ENCODE assay signal across 22 cellular contexts in genomic region chr6:127475135-127475822, GRCh38. TPM values are rescaled to one million over a fixed set of nuclear protein-coding genes. Genes with fewer than 3 reads are reported as not detected.
DNase-seq lines count a peak whose midpoint lies in the region; ATAC-seq, FAIRE-seq and TF ChIP-seq lines count a peak whose summit lies in the region.
"Had no signal": no experiment of that assay in that cellular context is flagged by ENCODE, and none has a peak within 500 bp of the region (broad histone marks: within the 10 kb centered on the region; RNA-seq: fewer than 3 reads in every experiment).

No MANE protein-coding gene starts in this region.

- no peak overlapping the region for H3K4me3 Mint-ChIP-seq in activated CD8-positive, alpha-beta T cell treated with anti-CD3 and anti-CD28 coated beads for 36 hours
- H3K4me3 Mint-ChIP-seq in activated CD8-positive, alpha-beta T cell treated with anti-CD3 and anti-CD28 coated beads, Interleukin-2, amount 10 ng/mL, durations not matched to agents 7 days and 5 days, result no peak overlapping the region
- H3K4me3 Mint-ChIP-seq in stimulated activated naive CD8-positive, alpha-beta T cell treated with anti-CD3 and anti-CD28 coated beads, Interleukin-15, amount 100 ng/mL, for 72 hours, result no peak overlapping the region
- H3K4me3 Mint-ChIP-seq: B cell had no signal

- no peak overlapping the region for H3K14ac ChIP-seq in H1 (ENCODE audit: insufficient read length)

- H2BK15ac ChIP-seq in H1 (ENCODE audit: low read length), result no peak overlapping the region

- H3K27me3 ChIP-seq in H1 (replicated peaks in 1 of 4; ENCODE audit: control insufficient read depth in 3 of 4, extremely low read depth in 1 of 4, insufficient read depth in 3 of 4, low read length in 3 of 4), result no peaks in the 10 kb centered on the region

- no peaks in the 10 kb centered on the region; a peak in 2 of 7 replicates for H3K4me1 ChIP-seq in H1 (replicated peaks in 1 of 4; ENCODE audit: control insufficient read depth in 3 of 4, insufficient read depth in 4 of 4, low read length in 3 of 4)

- no peak overlapping the region for H2BK120ac ChIP-seq in H1 (replicated peaks; ENCODE audit: low read depth, low read length)

- no peak for TF ChIP-seq POLR2A in H1 (IDR thresholded peaks at IDR 0.05; ENCODE audit: control extremely low read depth in 1 of 2, low read depth in 2 of 2, low read length in 2 of 2)

- intact Hi-C loops in activated CD8-positive, alpha-beta T cell treated with anti-CD3 and anti-CD28 coated beads for 36 hours (cut with micrococcal nuclease), result no loop called here

- FAIRE-seq in H1 (lab: Jason Lieb, UNC) (no peak), D721Med (lab: Jason Lieb, UNC) (no peak)
- FAIRE-seq: GM12891, RCC 7860 had no signal

- POLR2A ChIA-PET in activated CD8-positive, alpha-beta T cell treated with anti-CD3 and anti-CD28 coated beads for 36 hours (lab: Charles Lee), result no interaction called here
- POLR2A ChIA-PET in activated CD8-positive, alpha-beta T cell treated with anti-CD3 and anti-CD28 coated beads, Interleukin-2, amount 10 ng/mL, durations not matched to agents 7 days and 5 days (lab: Charles Lee), result no interaction called here
- POLR2A ChIA-PET in H1 (lab: Charles Lee; ENCODE audit: partially characterized antibody), result interaction anchor here (1.0 kb wide), 1 partner anchor 8 kb away, joined by 4 read pairs; no protein-coding TSS in a partner anchor

- no peak for TF ChIP-seq EP300 in H1 (IDR thresholded peaks at IDR 0.05; ENCODE audit: borderline replicate concordance in 1 of 2, low read depth in 2 of 2, low read length in 2 of 2)

- no peaks in the 10 kb centered on the region for H3K79me2 ChIP-seq in H1 (ENCODE audit: control insufficient read depth in 1 of 2, insufficient read depth in 2 of 2, low read length in 2 of 2)

- peaks cover 6% of the 10 kb centered on the region for H3K9me3 Mint-ChIP-seq in activated CD8-positive, alpha-beta T cell treated with anti-CD3 and anti-CD28 coated beads for 36 hours
- H3K9me3 Mint-ChIP-seq in activated CD8-positive, alpha-beta T cell treated with anti-CD3 and anti-CD28 coated beads, Interleukin-2, amount 10 ng/mL, durations not matched to agents 7 days and 5 days (ENCODE audit: insufficient read depth), result no peaks in the 10 kb centered on the region
- peaks cover 0 to 12% of the 10 kb centered on the region in 2 donors for H3K9me3 Mint-ChIP-seq in stimulated activated naive CD8-positive, alpha-beta T cell treated with anti-CD3 and anti-CD28 coated beads, Interleukin-15, amount 100 ng/mL, for 72 hours

- 0 out of 2 replicates have a peak overlapping the region, but pooled peaks have one; percentile 23 for H3K27ac ChIP-seq in H1 (ENCODE audit: low read depth, low read length)

- H3K18ac ChIP-seq in H1 (ENCODE audit: extremely low read depth, low read length), result no peak overlapping the region

- DNase-seq in activated CD8-positive, alpha-beta T cell treated with anti-CD3 and anti-CD28 coated beads for 36 hours, result peak; percentile 3
- DNase-seq in activated CD8-positive, alpha-beta T cell treated with anti-CD3 and anti-CD28 coated beads, Interleukin-2, amount 10 ng/mL, durations not matched to agents 7 days and 5 days, result no peak
- DNase-seq in stimulated activated naive CD8-positive, alpha-beta T cell treated with anti-CD3 and anti-CD28 coated beads, Interleukin-15, amount 100 ng/mL, for 72 hours, result peak in 1 of 2 donors; percentile 8
- DNase-seq in stimulated activated naive CD8-positive, alpha-beta T cell treated with anti-CD3 and anti-CD28 coated beads, Interleukin-15, Interleukin-2, amounts not matched to agents 100 U/mL and 50 U/mL, for 24 hours, result no peak
- DNase-seq in H1 (ENCODE audit: low read depth in 1 of 2, low spot score in 2 of 2), result no peak
- DNase-seq in DMS114 treated with DMSO at 0.1 percent for 48 hours (lab: John Stamatoyannopoulos, UW; ENCODE audit: unreplicated experiment), result no peak
- DNase-seq in D721Med (ENCODE audit: insufficient read length, low spot score), result no peak
- DNase-seq: COR-L47, DMS153, GDM1, GOT3, KBM-7, NCI-H1105 treated with DMSO at 0.1 percent for 48 hours, NCI-H1694 treated with DMSO at 0.1 percent for 48 hours, NCI-H2107, NCI-H510A treated with DMSO at 0.1 percent for 48 hours, NCI-H774, SHP77 had no signal

- no peaks in the 10 kb centered on the region for H3K4me1 Mint-ChIP-seq in activated CD8-positive, alpha-beta T cell treated with anti-CD3 and anti-CD28 coated beads for 36 hours (ENCODE audit: low read depth)
- H3K4me1 Mint-ChIP-seq in activated CD8-positive, alpha-beta T cell treated with anti-CD3 and anti-CD28 coated beads, Interleukin-2, amount 10 ng/mL, durations not matched to agents 7 days and 5 days (ENCODE audit: low read depth), result no peaks in the 10 kb centered on the region
- H3K4me1 Mint-ChIP-seq in stimulated activated naive CD8-positive, alpha-beta T cell treated with anti-CD3 and anti-CD28 coated beads, Interleukin-15, amount 100 ng/mL, for 72 hours, result no peaks in the 10 kb centered on the region
- H3K4me1 Mint-ChIP-seq: B cell had no signal

- H3K23me2 ChIP-seq in H1 (ENCODE audit: low read depth, low read length), result no peaks in the 10 kb centered on the region

- H4K5ac ChIP-seq in H1 (ENCODE audit: insufficient read length, low read depth, low read length), result no peak overlapping the region

- H3K4me3 ChIP-seq in H1 (ENCODE audit: extremely low read depth in 1 of 4, insufficient read depth in 2 of 4, low read depth in 3 of 4, low read length in 4 of 4), result no peak overlapping the region

- no peak for TF ChIP-seq CTCF in activated CD8-positive, alpha-beta T cell treated with anti-CD3 and anti-CD28 coated beads for 36 hours (IDR thresholded peaks at IDR 0.05)
- no peak for TF ChIP-seq CTCF in H1 (IDR thresholded peaks at IDR 0.05; ENCODE audit: control extremely low read depth in 1 of 3, insufficient read depth in 1 of 3, low read depth in 1 of 3, low read length in 3 of 3)
- TF ChIP-seq CTCF in D721Med (IDR thresholded peaks at IDR 0.05; ENCODE audit: insufficient read depth, missing control alignments), result no peak

- no peak overlapping the region for H3K4ac ChIP-seq in H1 (replicated peaks; ENCODE audit: insufficient read length, low read depth, low read length)

- 97% methylated on average over 64 of the region's 87 CpGs; no CpG with 5 or more reads in 1 of the 2 experiments for WGBS in H1 (ENCODE audit: extremely low coverage in 1 of 2, insufficient coverage in 1 of 2, insufficient read length in 1 of 2, insufficient replicate concordance in 2 of 2, low coverage in 1 of 2, low lambda C conversion rate in 2 of 2, missing lambda C conversion rate in 1 of 2), 2 experiments

- H2AK5ac ChIP-seq in H1 (ENCODE audit: low read depth, low read length), result no peak overlapping the region

- peaks cover 17% of the 10 kb centered on the region for H3K36me3 Mint-ChIP-seq in activated CD8-positive, alpha-beta T cell treated with anti-CD3 and anti-CD28 coated beads for 36 hours (ENCODE audit: low read depth)
- H3K36me3 Mint-ChIP-seq in activated CD8-positive, alpha-beta T cell treated with anti-CD3 and anti-CD28 coated beads, Interleukin-2, amount 10 ng/mL, durations not matched to agents 7 days and 5 days (ENCODE audit: low read depth), result peaks cover 22% of the 10 kb centered on the region

- H4K8ac ChIP-seq in H1 (ENCODE audit: extremely low read depth, insufficient read depth, low read length), result no peak overlapping the region

- H2AFZ ChIP-seq in H1 (ENCODE audit: low read length), result no peak overlapping the region

- peaks cover 0 to 51% (median 20%) of the 10 kb centered on the region in 4 experiments; a peak in 6 of 8 replicates for H3K36me3 ChIP-seq in H1 (ENCODE audit: control insufficient read depth in 2 of 4, insufficient read depth in 4 of 4, low read length in 3 of 4)

- no peak overlapping the region for H3K4me2 ChIP-seq in H1 (ENCODE audit: insufficient read depth in 1 of 2, low read depth in 2 of 2, low read length in 2 of 2)

- no peak for ATAC-seq in activated CD8-positive, alpha-beta T cell treated with anti-CD3 and anti-CD28 coated beads for 36 hours
- no peak for ATAC-seq in activated CD8-positive, alpha-beta T cell treated with anti-CD3 and anti-CD28 coated beads, Interleukin-2, amount 10 ng/mL, durations not matched to agents 7 days and 5 days
- peak; percentile 49 for ATAC-seq in stimulated activated naive CD8-positive, alpha-beta T cell treated with anti-CD3 and anti-CD28 coated beads, Interleukin-15, amount 100 ng/mL, for 72 hours
- ATAC-seq in stimulated activated naive CD8-positive, alpha-beta T cell treated with anti-CD3 and anti-CD28 coated beads, Interleukin-15, Interleukin-2, amounts not matched to agents 100 U/mL and 50 U/mL, for 24 hours, result no peak
- ATAC-seq in HG03442 (IDR thresholded peaks at IDR 0.05; ENCODE audit: unreplicated experiment), result no peak

- no peaks in the 10 kb centered on the region for H3K79me1 ChIP-seq in H1 (ENCODE audit: low read depth, low read length)

- no peak overlapping the region for H2BK5ac ChIP-seq in H1 (ENCODE audit: low read depth, low read length)

- H3K9me3 ChIP-seq in H1 (ENCODE audit: insufficient read depth in 2 of 2, low read depth in 1 of 2, low read length in 1 of 2), result no peaks in the 10 kb centered on the region

- H3K9ac ChIP-seq in H1 (replicated peaks in 1 of 4; ENCODE audit: extremely low read depth in 1 of 4, low read depth in 3 of 4, low read length in 3 of 4), result no peak overlapping the region

- H3K27me3 Mint-ChIP-seq in activated CD8-positive, alpha-beta T cell treated with anti-CD3 and anti-CD28 coated beads for 36 hours, result peaks cover 8% of the 10 kb centered on the region
- no peaks in the 10 kb centered on the region for H3K27me3 Mint-ChIP-seq in activated CD8-positive, alpha-beta T cell treated with anti-CD3 and anti-CD28 coated beads, Interleukin-2, amount 10 ng/mL, durations not matched to agents 7 days and 5 days (ENCODE audit: low read depth)
- no peaks in the 10 kb centered on the region for H3K27me3 Mint-ChIP-seq in stimulated activated naive CD8-positive, alpha-beta T cell treated with anti-CD3 and anti-CD28 coated beads, Interleukin-15, amount 100 ng/mL, for 72 hours

- H3K27ac Mint-ChIP-seq in activated CD8-positive, alpha-beta T cell treated with anti-CD3 and anti-CD28 coated beads for 36 hours, result no peak overlapping the region
- no peak overlapping the region for H3K27ac Mint-ChIP-seq in activated CD8-positive, alpha-beta T cell treated with anti-CD3 and anti-CD28 coated beads, Interleukin-2, amount 10 ng/mL, durations not matched to agents 7 days and 5 days
- peak overlapping the region in 1 of 2 donors; percentile 10 for H3K27ac Mint-ChIP-seq in stimulated activated naive CD8-positive, alpha-beta T cell treated with anti-CD3 and anti-CD28 coated beads, Interleukin-15, amount 100 ng/mL, for 72 hours
- H3K27ac Mint-ChIP-seq: B cell had no signal

- H3K56ac ChIP-seq in H1 (replicated peaks; ENCODE audit: insufficient read length, low read depth, low read length), result no peak overlapping the region

- H2BK12ac ChIP-seq in H1 (ENCODE audit: low read depth, low read length), result peak overlapping the region; percentile 2; the same call in 1 of the 2 replicates

- no peak overlapping the region for H3K23ac ChIP-seq in H1 (ENCODE audit: insufficient read length)

- no peak overlapping the region for H2BK20ac ChIP-seq in H1 (ENCODE audit: low read length)

- no peak overlapping the region for H4K91ac ChIP-seq in H1 (replicated peaks; ENCODE audit: insufficient read length, low read length)

- CTCF ChIA-PET in activated CD8-positive, alpha-beta T cell treated with anti-CD3 and anti-CD28 coated beads for 36 hours (lab: Charles Lee), result interaction anchor here (1.3 to 1.6 kb wide), 2 partner anchors 11 to 41 kb away, joined by 4 read pairs; no protein-coding TSS in a partner anchor
- CTCF ChIA-PET in activated CD8-positive, alpha-beta T cell treated with anti-CD3 and anti-CD28 coated beads, Interleukin-2, amount 10 ng/mL, durations not matched to agents 7 days and 5 days (lab: Charles Lee), result interaction anchor here (1.5 kb wide), 1 partner anchor 45 kb away, joined by 3 read pairs; no protein-coding TSS in a partner anchor
- CTCF ChIA-PET in H1 (lab: Charles Lee; ENCODE audit: partially characterized antibody), result interaction anchor here (0.7 to 9.1 kb wide), 7 partner anchors 8 to 172 kb away, joined by 3 to 65 read pairs (median 3); partner anchors contain the start of genes KIAA0408 and MTCL3

- H4K20me1 ChIP-seq in H1 (replicated peaks in 1 of 2; ENCODE audit: control insufficient read depth in 1 of 2, insufficient read depth in 2 of 2, low read length in 2 of 2), result no peaks in the 10 kb centered on the region

- no peak for TF ChIP-seq RAD21 in H1 (IDR thresholded peaks at IDR 0.05 in 1 of 2, conservative IDR thresholded peaks at IDR 0.05 in 1 of 2; ENCODE audit: low read depth in 2 of 2, low read length in 2 of 2)

RNA-seq across cellular contexts. Expression of gene KIAA0408, which starts 16.1 kb away (rescaled TPM):
- 1 to 10 TPM; 1.8 to 2.6 TPM for total RNA-seq in activated CD8-positive, alpha-beta T cell treated with anti-CD3 and anti-CD28 coated beads for 36 hours
- 1 to 10 TPM; 2.6 to 3.1 TPM for total RNA-seq in activated CD8-positive, alpha-beta T cell treated with anti-CD3 and anti-CD28 coated beads, Interleukin-2, amount 10 ng/mL, durations not matched to agents 7 days and 5 days
- total RNA-seq in H1 (2021; fragmentation: NEBNext Ultra II Directional; extraction: Animal tissue kit (Norgen Biotek cat#: 25700)), result 9.2 and 10.8 TPM in 2 replicates
- 0.96 and 3.3 TPM in 2 replicates for polyA plus RNA-seq in H1 (2011; rRNA removed)
- polyA plus RNA-seq in H1 (2011; cell fraction: cytosol; rRNA removed), result 2.6 TPM
- polyA plus RNA-seq in H1 (2011; cell fraction: nucleus; rRNA removed), result 5.0 TPM
- polyA plus RNA-seq in H1 (2012, experiment 1 of 2), result 4.2 to 13.9 TPM (median 7.5 TPM) in 4 replicates
- 1.0 TPM for polyA plus RNA-seq in H1 (2012, experiment 2 of 2)
- polyA plus RNA-seq in H1 (2013, experiment 1 of 2), result 12.2 TPM
- polyA plus RNA-seq in H1 (2013, experiment 2 of 2), result 12.1 TPM
- polyA minus RNA-seq in H1 (2011; rRNA and poly(A)+ RNA removed), result 3.4 and 8.0 TPM in 2 replicates
- 0.29 TPM for polyA minus RNA-seq in H1 (2011; cell fraction: cytosol; rRNA and poly(A)+ RNA removed)
- 5.8 TPM for polyA minus RNA-seq in H1 (2011; cell fraction: nucleus; rRNA and poly(A)+ RNA removed)
